8 cellular contexts compared by ENCODE assay signal in the genomic region with DNA sequence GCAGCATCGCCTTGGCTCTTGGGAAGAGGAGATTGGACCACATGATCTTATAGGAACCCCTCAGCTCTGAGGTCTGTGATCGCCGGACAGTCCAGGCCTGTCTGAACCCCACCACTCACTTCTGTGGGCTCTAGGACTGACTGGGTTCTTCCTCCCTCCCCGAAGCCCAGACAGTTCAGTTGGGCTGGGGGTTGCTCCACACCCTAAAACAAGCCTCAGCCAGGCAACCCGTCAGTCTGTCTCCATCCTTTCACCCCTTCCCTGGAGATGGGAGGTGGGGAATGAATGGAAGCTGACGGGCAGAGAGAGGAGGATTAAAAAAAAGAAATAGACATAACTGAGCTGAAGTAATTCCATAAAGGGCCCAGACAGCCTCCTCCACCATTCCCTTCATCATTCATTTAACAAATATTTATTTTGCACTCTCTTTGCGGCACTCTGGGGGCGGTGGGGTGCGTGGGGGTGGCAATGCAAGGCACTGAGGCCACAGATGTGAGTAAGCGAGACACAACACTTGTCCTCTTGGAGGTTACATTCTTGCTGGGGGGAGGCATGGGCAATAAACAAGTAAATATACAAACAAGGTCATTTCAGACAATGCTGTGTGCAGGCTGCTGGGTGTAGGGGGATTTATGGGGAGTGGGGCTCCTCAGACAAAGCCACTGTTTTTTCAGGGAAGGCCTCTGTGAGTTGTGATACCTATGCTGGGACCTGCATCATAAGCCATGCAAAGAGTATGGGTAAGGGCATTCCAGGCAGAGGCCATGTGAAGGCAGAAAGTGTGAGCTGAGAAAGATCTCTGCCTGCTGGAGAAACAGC. TPM values are rescaled to one million over a fixed set of nuclear protein-coding genes. Genes with fewer than 3 reads are reported as not detected.
DNase-seq lines count a peak whose midpoint lies in the region; ATAC-seq and TF ChIP-seq lines count a peak whose summit lies in the region.

No MANE protein-coding gene starts in this region.

- no peak overlapping the region for H3K27ac Mint-ChIP-seq in H9
- H3K27ac Mint-ChIP-seq in activated naive CD4-positive, alpha-beta T cell treated with anti-CD3 and anti-CD28 coated beads, Interleukin-2, amount 50 U/mL, for 72 hours = peak overlapping the region; percentile 27 to 80

- H3K4me2 ChIP-seq in H9 (ENCODE audit: insufficient read depth, insufficient read length, low read length) = peak overlapping the region; percentile 42
- peak overlapping the region; percentile 68 for H3K4me2 ChIP-seq in mesenchymal stem cell (ENCODE audit: low read length, poor library complexity, severe bottlenecking)

- H2BK5ac ChIP-seq in H9 (ENCODE audit: insufficient read length, low read length) (no peak overlapping the region), mesenchymal stem cell (ENCODE audit: low read depth, low read length, poor library complexity, severe bottlenecking) (no peak overlapping the region)

- H3K4me3 ChIP-seq in A673 (ENCODE audit: low read depth, low read length, poor library complexity, severe bottlenecking) = peak overlapping the region; percentile 45
- H3K4me3 ChIP-seq in mesenchymal stem cell (ENCODE audit: insufficient read depth in 1 of 2, low read depth in 1 of 2, low read length in 2 of 2) = peak overlapping the region in 1 of 2 experiments; percentile 66

- H3K27me3 ChIP-seq in A673 (replicated peaks; ENCODE audit: insufficient read depth, low read depth, low read length, poor library complexity) = peaks cover 17% of the 10 kb centered on the region
- H3K27me3 ChIP-seq in H9 (ENCODE audit: insufficient read depth, low read length) = peaks cover 85% of the 10 kb centered on the region
- peaks cover 89 to 91% of the 10 kb centered on the region in 2 experiments for H3K27me3 ChIP-seq in mesenchymal stem cell (ENCODE audit: control insufficient read depth in 1 of 2, insufficient read depth in 1 of 2, low read length in 2 of 2)

- H2BK20ac ChIP-seq in H9 (ENCODE audit: low read depth, low read length, poor library complexity, severe bottlenecking) = no peak overlapping the region

- TF ChIP-seq CTCF in A673 (conservative IDR thresholded peaks at IDR 0.05; ENCODE audit: low read depth, low read length) = no peak
- no peak for TF ChIP-seq CTCF in H9 (conservative IDR thresholded peaks at IDR 0.05)

- H3K9me3 ChIP-seq in A673 (ENCODE audit: low read depth, low read length, poor library complexity, severe bottlenecking) (no peaks in the 10 kb centered on the region), H9 (ENCODE audit: control insufficient read depth, low read depth, low read length) (no peaks in the 10 kb centered on the region), mesenchymal stem cell (ENCODE audit: control insufficient read depth, low read length) (no peaks in the 10 kb centered on the region)

- H2BK15ac ChIP-seq in H9 (ENCODE audit: low read depth, low read length) (no peak overlapping the region), mesenchymal stem cell (ENCODE audit: low read depth, poor library complexity, severe bottlenecking) (no peak overlapping the region)

- no CpG with 5 or more reads among the region's 10 CpGs for WGBS in H9 (ENCODE audit: extremely low coverage, insufficient read length, low lambda C conversion rate)
- WGBS in mesenchymal stem cell = 27% methylated on average over 7 of the region's 10 CpGs

- CTCF ChIA-PET in A673 (lab: Charles Lee) = interaction anchor here (1.8 kb wide), 1 partner anchor 33 kb away, joined by 9 read pairs; no protein-coding TSS in a partner anchor

- H4K5ac ChIP-seq in H9 (ENCODE audit: insufficient read length, low read depth, low read length) = no peak overlapping the region

- no peak overlapping the region for H2AK5ac ChIP-seq in H9 (ENCODE audit: insufficient read length, low read length)
- no peak overlapping the region for H2AK5ac ChIP-seq in mesenchymal stem cell (ENCODE audit: low read length, severe bottlenecking)

- H3K36me3 Mint-ChIP-seq in H9 (ENCODE audit: insufficient read depth in 1 of 3, low read depth in 3 of 3) = no peaks in the 10 kb centered on the region; a peak in 1 of 7 replicates
- no peaks in the 10 kb centered on the region for H3K36me3 Mint-ChIP-seq in activated naive CD4-positive, alpha-beta T cell treated with anti-CD3 and anti-CD28 coated beads, Interleukin-2, amount 50 U/mL, for 72 hours

- H4K20me1 ChIP-seq in H9 (ENCODE audit: control insufficient read depth, insufficient read depth, insufficient read length) = no peaks in the 10 kb centered on the region

- H4K91ac ChIP-seq in H9 (ENCODE audit: insufficient read length, low read depth, low read length) (no peak overlapping the region), mesenchymal stem cell (ENCODE audit: low read length) (no peak overlapping the region)

- H3K4me1 Mint-ChIP-seq in H9 = peaks cover 19 to 40% of the 10 kb centered on the region in 2 experiments

- H3K9ac ChIP-seq in H9 (ENCODE audit: extremely low read depth, insufficient read length, low read length) (no peak overlapping the region), mesenchymal stem cell (ENCODE audit: low read length) (peak overlapping the region; percentile 17)

- H2BK120ac ChIP-seq in H9 (ENCODE audit: low read depth, low read length, poor library complexity, severe bottlenecking) = no peak overlapping the region
- H2BK120ac ChIP-seq in mesenchymal stem cell (ENCODE audit: low read depth, low read length) = no peak overlapping the region

- POLR2A ChIA-PET in A673 (lab: Charles Lee; ENCODE audit: low non-redundant PET) = no interaction called here

- H2BK12ac ChIP-seq in H9 (ENCODE audit: insufficient read length, low read depth, low read length) (no peak overlapping the region), mesenchymal stem cell (ENCODE audit: low read length in 2 of 2) (no peak overlapping the region)

- intact Hi-C loops in A673 (cut with micrococcal nuclease; ENCODE audit: unreplicated experiment) = no loop called here

- no peak overlapping the region for H3K56ac ChIP-seq in H9 (ENCODE audit: insufficient read length, low read depth, low read length)

- H3K36me3 ChIP-seq in A673 (ENCODE audit: insufficient read depth, low read length, poor library complexity, severe bottlenecking) (no peaks in the 10 kb centered on the region), mesenchymal stem cell (ENCODE audit: control insufficient read depth in 1 of 2, insufficient read depth in 2 of 2, low read depth in 1 of 2, low read length in 2 of 2) (no peaks in the 10 kb centered on the region)

- H3K18ac ChIP-seq in H9 (ENCODE audit: insufficient read length, low read depth, low read length) (no peak overlapping the region), mesenchymal stem cell (ENCODE audit: low read depth in 1 of 2, low read length in 2 of 2) (no peak overlapping the region)

- no peak overlapping the region for H3K23ac ChIP-seq in H9 (ENCODE audit: insufficient read length, low read depth, low read length)
- peak overlapping the region in 1 of 2 experiments; percentile 57 for H3K23ac ChIP-seq in mesenchymal stem cell (ENCODE audit: low read length in 2 of 2)

- no peaks in the 10 kb centered on the region for H3K79me2 ChIP-seq in H9 (ENCODE audit: insufficient read depth, low read length)

- H3K4me1 ChIP-seq in A673 (ENCODE audit: insufficient read depth, low read length, poor library complexity, severe bottlenecking) (peaks cover 30% of the 10 kb centered on the region), H9 (ENCODE audit: insufficient read depth, low read length) (peaks cover 3% of the 10 kb centered on the region; the same call in 1 of the 2 replicates), mesenchymal stem cell (ENCODE audit: control insufficient read depth, insufficient read depth, low read depth, low read length) (peaks cover 40% of the 10 kb centered on the region)

- H3K23me2 ChIP-seq in H9 (ENCODE audit: insufficient read length, low read depth, low read length, poor library complexity, severe bottlenecking) = peaks cover 5% of the 10 kb centered on the region

- H3T11ph ChIP-seq in H9 (ENCODE audit: low read length) = no peak overlapping the region

- no peak for ATAC-seq in activated naive CD4-positive, alpha-beta T cell treated with anti-CD3 and anti-CD28 coated beads, Interleukin-2, amount 50 U/mL, for 72 hours
- no peak for ATAC-seq in GM19328 (IDR thresholded peaks at IDR 0.05; ENCODE audit: unreplicated experiment)

- H3K27ac ChIP-seq in A673 (ENCODE audit: low read depth, low read length, poor library complexity, severe bottlenecking) (no peak overlapping the region), H9 (ENCODE audit: insufficient read length, low read depth, low read length) (no peak overlapping the region), mesenchymal stem cell (ENCODE audit: low read length, poor library complexity, severe bottlenecking) (no peak overlapping the region)

- H3K4ac ChIP-seq in H9 (ENCODE audit: low read depth, low read length) (no peak overlapping the region), mesenchymal stem cell (ENCODE audit: low read depth in 1 of 2, low read length in 2 of 2) (no peak overlapping the region)

- H4K8ac ChIP-seq in H9 (replicated peaks; ENCODE audit: insufficient read length, low read depth, low read length) = no peak overlapping the region
- no peak overlapping the region for H4K8ac ChIP-seq in mesenchymal stem cell (ENCODE audit: low read length)

- H3K27me3 Mint-ChIP-seq in H9 (ENCODE audit: low read depth) = peaks cover 98% of the 10 kb centered on the region

- H2AFZ ChIP-seq in H9 (ENCODE audit: low read length) (no peak overlapping the region), mesenchymal stem cell (ENCODE audit: low read depth, low read length) (no peak overlapping the region)

- H3K79me1 ChIP-seq in H9 (ENCODE audit: insufficient read depth, low read depth, low read length, poor library complexity, severe bottlenecking) = no peaks in the 10 kb centered on the region
- no peaks in the 10 kb centered on the region for H3K79me1 ChIP-seq in mesenchymal stem cell (replicated peaks; ENCODE audit: low read length, poor library complexity, severe bottlenecking)

- DNase-seq in A673 (ENCODE audit: low spot score) (no peak), H9 (no peak), mesenchymal stem cell (no peak), HPDE6-E6E7 (ENCODE audit: extremely low spot score) (no peak), NCI-H146 treated with DMSO at 0.1 percent for 48 hours (lab: John Stamatoyannopoulos, UW; ENCODE audit: unreplicated experiment) (no peak), RPMI8226 (no peak)
- no peak for DNase-seq in activated naive CD4-positive, alpha-beta T cell treated with anti-CD3 and anti-CD28 coated beads, Interleukin-2, amount 50 U/mL, for 72 hours (ENCODE audit: low spot score in 2 of 2)

- peaks cover 0 to 2% of the 10 kb centered on the region in 2 experiments; a peak in 2 of 5 replicates for H3K9me3 Mint-ChIP-seq in H9
- H3K9me3 Mint-ChIP-seq in activated naive CD4-positive, alpha-beta T cell treated with anti-CD3 and anti-CD28 coated beads, Interleukin-2, amount 50 U/mL, for 72 hours = no peaks in the 10 kb centered on the region

- peak overlapping the region; percentile 44 to 72 for H3K4me3 Mint-ChIP-seq in H9

- no peak overlapping the region for H3K14ac ChIP-seq in H9 (ENCODE audit: insufficient read depth, low read length)
- no peak overlapping the region for H3K14ac ChIP-seq in mesenchymal stem cell (ENCODE audit: low read length in 2 of 2)

- no TSS peak for BruUV-seq in A673 (replicated peaks; lab: Mats Ljungman, UMichigan)

RNA-seq across cellular contexts. Expression of gene WNT10A, which starts 12.9 kb away (rescaled TPM):
- total RNA-seq in A673 (2021) (0.47 and 0.81 TPM in 2 replicates), H9 (2021) (not detected in 2 replicates)
- 1 to 10 TPM in 1 of 2 donors, under 1 TPM in 1; 0.11 to 6.1 TPM for total RNA-seq in activated naive CD4-positive, alpha-beta T cell treated with anti-CD3 and anti-CD28 coated beads, Interleukin-2, amount 50 U/mL, for 72 hours
- not detected for polyA plus RNA-seq in mesenchymal stem cell (2013, experiment 1 of 2)
- polyA plus RNA-seq in mesenchymal stem cell (2013, experiment 2 of 2) = not detected

RNA-seq across cellular contexts. Expression of gene WNT6, which starts 34.0 kb away (rescaled TPM):
- total RNA-seq in A673 (2021) (not detected in 2 replicates), H9 (2021) (not detected in 2 replicates)
- not detected for total RNA-seq in activated naive CD4-positive, alpha-beta T cell treated with anti-CD3 and anti-CD28 coated beads, Interleukin-2, amount 50 U/mL, for 72 hours
- not detected for polyA plus RNA-seq in mesenchymal stem cell (2013, experiment 1 of 2)
- not detected for polyA plus RNA-seq in mesenchymal stem cell (2013, experiment 2 of 2)

Comparison
In these comparisons a context has a peak if more than half of its experiments do, and no peak if none do; other contexts are left out.
1. H3K27ac Mint-ChIP-seq: peak in activated naive CD4-positive, alpha-beta T cell treated with anti-CD3 and anti-CD28 coated beads, Interleukin-2, amount 50 U/mL, for 72 hours (2 of 2); none in H9 (0 of 3).